Comparison of ENCODE assay signal across 1 cellular context in genomic region chr12:124507188-124508109, GRCh38.
TF ChIP-seq lines count a peak whose summit lies in the region.

No MANE protein-coding gene starts in this region.

TF ChIP-seq in GM23338, 12 proteins besides CTCF, POLR2A, EP300 and RAD21 (continued from another document):
- TF ChIP-seq ZNF462 (CRISPR knock-in tag; IDR thresholded peaks at IDR 0.05) = no peak
- TF ChIP-seq NANOG (IDR thresholded peaks at IDR 0.05; ENCODE audit: borderline replicate concordance) = no peak
- TF ChIP-seq ZNF331 (CRISPR knock-in tag; IDR thresholded peaks at IDR 0.05; ENCODE audit: low read depth) = no peak
- TF ChIP-seq CREB1 (CRISPR knock-in tag; IDR thresholded peaks at IDR 0.05; ENCODE audit: low read depth) = no peak
- no peak for TF ChIP-seq EZH2 (IDR thresholded peaks at IDR 0.05; ENCODE audit: low read depth, unreplicated experiment)
- TF ChIP-seq POLR2AphosphoS5 (IDR thresholded peaks at IDR 0.05; ENCODE audit: low read depth) = no peak
- no peak for TF ChIP-seq JUNB (IDR thresholded peaks at IDR 0.05; ENCODE audit: unreplicated experiment)
- TF ChIP-seq, protein P1, sequence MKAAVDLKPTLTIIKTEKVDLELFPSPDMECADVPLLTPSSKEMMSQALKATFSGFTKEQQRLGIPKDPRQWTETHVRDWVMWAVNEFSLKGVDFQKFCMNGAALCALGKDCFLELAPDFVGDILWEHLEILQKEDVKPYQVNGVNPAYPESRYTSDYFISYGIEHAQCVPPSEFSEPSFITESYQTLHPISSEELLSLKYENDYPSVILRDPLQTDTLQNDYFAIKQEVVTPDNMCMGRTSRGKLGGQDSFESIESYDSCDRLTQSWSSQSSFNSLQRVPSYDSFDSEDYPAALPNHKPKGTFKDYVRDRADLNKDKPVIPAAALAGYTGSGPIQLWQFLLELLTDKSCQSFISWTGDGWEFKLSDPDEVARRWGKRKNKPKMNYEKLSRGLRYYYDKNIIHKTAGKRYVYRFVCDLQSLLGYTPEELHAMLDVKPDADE (IDR thresholded peaks at IDR 0.05) = no peak
- no peak for TF ChIP-seq REST (IDR thresholded peaks at IDR 0.05; ENCODE audit: unreplicated experiment)
- no peak for TF ChIP-seq STAT1 (IDR thresholded peaks at IDR 0.05; ENCODE audit: unreplicated experiment)
